Comparison of ENCODE assay signal across 8 cellular contexts in genomic region chr4:76950052-76950845, GRCh38. TPM values are rescaled to one million over a fixed set of nuclear protein-coding genes. Genes with fewer than 3 reads are reported as not detected.
DNase-seq lines count a peak whose midpoint lies in the region; ATAC-seq and TF ChIP-seq lines count a peak whose summit lies in the region.

No MANE protein-coding gene starts in this region.

- POLR2A ChIA-PET in activated B cell treated with CpG ODN at 0.5 μM for 24 hours (lab: Charles Lee): interaction anchor here (0.6 to 3.3 kb wide), 5 partner anchors 125 to 911 kb away, joined by 3 to 9 read pairs (median 4); partner anchors contain the start of gene CCNI

- H3K4me1 Mint-ChIP-seq in Calu3 (ENCODE audit: low read depth, unreplicated experiment) (no peaks in the 10 kb centered on the region), activated B cell treated with CpG ODN at 0.5 μM for 24 hours (peaks cover 15% of the 10 kb centered on the region)

- peak; percentile 19 for ATAC-seq in GM21381 (IDR thresholded peaks at IDR 0.05; ENCODE audit: unreplicated experiment)
- ATAC-seq in activated B cell treated with CpG ODN at 0.5 μM for 24 hours (ENCODE audit: low read depth): peak; percentile 14

- peak overlapping the region; percentile 82 for H3K9ac ChIP-seq in HUES64 (ENCODE audit: low read depth, low read length)

- H3K27ac Mint-ChIP-seq in Calu3 (ENCODE audit: unreplicated experiment) (peak overlapping the region; percentile 90), activated B cell treated with CpG ODN at 0.5 μM for 24 hours (peak overlapping the region; percentile 68)

- under 1% methylated on average over 64 of the region's 64 CpGs for WGBS in HUES64

- H3K27ac ChIP-seq in HUES64 (ENCODE audit: low read depth, low read length): peak overlapping the region; percentile 29

- H3K9me3 Mint-ChIP-seq in Calu3 (ENCODE audit: low read depth, unreplicated experiment) (no peaks in the 10 kb centered on the region), activated B cell treated with CpG ODN at 0.5 μM for 24 hours (no peaks in the 10 kb centered on the region)

- peak overlapping the region; percentile 89 for H3K4me3 ChIP-seq in HUES64 (ENCODE audit: low read length)
- H3K4me3 ChIP-seq in cardiac fibroblast (replicated peaks in 1 of 2; ENCODE audit: low read depth in 2 of 2, low read length in 2 of 2): peak overlapping the region; percentile 87 to 90

- no TSS peak for BruUV-seq in Calu3 (replicated peaks; lab: Mats Ljungman, UMichigan)

- CTCF ChIA-PET in Calu3 (lab: Charles Lee) (no interaction called here), activated B cell treated with CpG ODN at 0.5 μM for 24 hours (lab: Charles Lee) (no interaction called here)

- peaks cover 25% of the 10 kb centered on the region for H3K27me3 ChIP-seq in HUES64 (ENCODE audit: insufficient read depth, low read length)

- H3K4me1 ChIP-seq in HUES64 (ENCODE audit: insufficient read depth, low read length): peaks cover 29% of the 10 kb centered on the region

- intact Hi-C loops in Calu3 (cut with micrococcal nuclease; ENCODE audit: unreplicated experiment): loop anchor here (10.0 kb wide), 1 partner anchor 165 kb away; no protein-coding TSS in a partner anchor
- intact Hi-C loops in activated B cell treated with CpG ODN at 0.5 μM for 24 hours (cut with micrococcal nuclease): loop anchor here (5.0 kb wide), 1 partner anchor 738 kb away; the partner anchor contains the start of gene SCARB2

- H3K36me3 Mint-ChIP-seq in Calu3 (ENCODE audit: insufficient read depth, unreplicated experiment): peaks cover 36% of the 10 kb centered on the region
- H3K36me3 Mint-ChIP-seq in activated B cell treated with CpG ODN at 0.5 μM for 24 hours (ENCODE audit: low read depth): peaks cover 4% of the 10 kb centered on the region

- DNase-seq in Calu3 (peak; percentile 21), activated B cell treated with CpG ODN at 0.5 μM for 24 hours (peak; percentile 40), cardiac fibroblast (ENCODE audit: low read depth in 2 of 2) (peak; percentile 48 to 59), iris pigment epithelial cell (ENCODE audit: low read depth) (peak; percentile 52), GM19240 (ENCODE audit: insufficient read length, low spot score) (no peak)
- peak in 2 of 3 donors; percentile 27 to 50 for DNase-seq in stimulated activated CD4-positive, alpha-beta T cell treated with anti-CD3 and anti-CD28 coated beads, Interleukin-12 subunit alpha, Interleukin-12 subunit beta, amount 100 ng/mL, for 48 hours (ENCODE audit: low read depth in 2 of 3, low spot score in 1 of 3)

- peak overlapping the region; percentile 99 for H3K4me3 Mint-ChIP-seq in Calu3 (ENCODE audit: low read depth, unreplicated experiment)
- H3K4me3 Mint-ChIP-seq in activated B cell treated with CpG ODN at 0.5 μM for 24 hours: peak overlapping the region; percentile 90

- no peak for TF ChIP-seq CTCF in Calu3 (IDR thresholded peaks at IDR 0.05; ENCODE audit: unreplicated experiment)
- TF ChIP-seq CTCF in activated B cell treated with CpG ODN at 0.5 μM for 24 hours (IDR thresholded peaks at IDR 0.05): no peak
- TF ChIP-seq CTCF in cardiac fibroblast (IDR thresholded peaks at IDR 0.05; ENCODE audit: low read depth, low read length): no peak

- no peaks in the 10 kb centered on the region for H3K36me3 ChIP-seq in HUES64 (ENCODE audit: insufficient read depth, low read length)

- no peaks in the 10 kb centered on the region for H3K9me3 ChIP-seq in HUES64 (ENCODE audit: insufficient read depth, low read depth, low read length)

- H3K27me3 Mint-ChIP-seq in Calu3 (ENCODE audit: unreplicated experiment) (no peaks in the 10 kb centered on the region), activated B cell treated with CpG ODN at 0.5 μM for 24 hours (no peaks in the 10 kb centered on the region)

RNA-seq across cellular contexts. Expression of gene SEPTIN11, which starts 0.7 kb away (rescaled TPM):
- total RNA-seq in Calu3 (2022): 50.2 and 56.2 TPM in 2 replicates
- 65.8 TPM for polyA plus RNA-seq in HUES64 (2013, experiment 1 of 2)
- polyA plus RNA-seq in HUES64 (2013, experiment 2 of 2): 85.9 TPM
- total RNA-seq in activated B cell treated with CpG ODN at 0.5 μM for 24 hours: 22.3 and 22.4 TPM in 2 replicates

RNA-seq across cellular contexts. Expression of gene SOWAHB, which starts 52.3 kb away (rescaled TPM):
- total RNA-seq in Calu3 (2022) (3.7 TPM in 2 replicates), activated B cell treated with CpG ODN at 0.5 μM for 24 hours (not detected in 2 replicates)
- polyA plus RNA-seq in HUES64 (2013, experiment 1 of 2): 0.25 TPM
- 0.19 TPM for polyA plus RNA-seq in HUES64 (2013, experiment 2 of 2)
